In the genomic region with DNA sequence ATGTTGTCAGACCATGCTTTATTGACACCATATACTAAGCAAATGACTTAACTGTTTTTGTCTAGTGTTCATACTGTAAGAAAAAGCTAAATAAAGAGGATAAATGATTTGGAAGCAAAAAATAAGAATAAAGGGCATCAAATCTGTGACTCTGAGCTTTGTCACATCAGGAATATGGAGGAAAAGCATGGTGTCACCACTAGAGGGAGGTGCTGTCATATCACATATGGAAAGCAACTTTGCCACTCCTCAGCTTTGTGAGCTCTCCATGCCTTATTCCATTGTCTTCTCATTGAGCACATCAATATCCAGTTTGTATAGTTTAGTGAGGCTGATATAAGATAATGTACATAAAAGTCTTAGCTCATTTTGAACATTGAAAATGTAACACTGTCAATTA, we compare ENCODE assay signal across 1 cellular context.
TF ChIP-seq lines count a peak whose summit lies in the region.

No MANE protein-coding gene starts in this region.

TF ChIP-seq in SK-N-SH treated with all-trans-retinoic acid at 6 μM for 48 hours, 23 proteins besides CTCF, POLR2A, EP300 and RAD21 (continued from another document):
- TF ChIP-seq, protein P1, sequence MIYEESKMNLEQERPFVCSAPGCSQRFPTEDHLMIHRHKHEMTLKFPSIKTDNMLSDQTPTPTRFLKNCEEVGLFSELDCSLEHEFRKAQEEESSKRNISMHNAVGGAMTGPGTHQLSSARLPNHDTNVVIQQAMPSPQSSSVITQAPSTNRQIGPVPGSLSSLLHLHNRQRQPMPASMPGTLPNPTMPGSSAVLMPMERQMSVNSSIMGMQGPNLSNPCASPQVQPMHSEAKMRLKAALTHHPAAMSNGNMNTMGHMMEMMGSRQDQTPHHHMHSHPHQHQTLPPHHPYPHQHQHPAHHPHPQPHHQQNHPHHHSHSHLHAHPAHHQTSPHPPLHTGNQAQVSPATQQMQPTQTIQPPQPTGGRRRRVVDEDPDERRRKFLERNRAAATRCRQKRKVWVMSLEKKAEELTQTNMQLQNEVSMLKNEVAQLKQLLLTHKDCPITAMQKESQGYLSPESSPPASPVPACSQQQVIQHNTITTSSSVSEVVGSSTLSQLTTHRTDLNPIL (CRISPR knock-in tag; IDR thresholded peaks at IDR 0.05; ENCODE audit: low read depth): no peak
- TF ChIP-seq, protein P2, sequence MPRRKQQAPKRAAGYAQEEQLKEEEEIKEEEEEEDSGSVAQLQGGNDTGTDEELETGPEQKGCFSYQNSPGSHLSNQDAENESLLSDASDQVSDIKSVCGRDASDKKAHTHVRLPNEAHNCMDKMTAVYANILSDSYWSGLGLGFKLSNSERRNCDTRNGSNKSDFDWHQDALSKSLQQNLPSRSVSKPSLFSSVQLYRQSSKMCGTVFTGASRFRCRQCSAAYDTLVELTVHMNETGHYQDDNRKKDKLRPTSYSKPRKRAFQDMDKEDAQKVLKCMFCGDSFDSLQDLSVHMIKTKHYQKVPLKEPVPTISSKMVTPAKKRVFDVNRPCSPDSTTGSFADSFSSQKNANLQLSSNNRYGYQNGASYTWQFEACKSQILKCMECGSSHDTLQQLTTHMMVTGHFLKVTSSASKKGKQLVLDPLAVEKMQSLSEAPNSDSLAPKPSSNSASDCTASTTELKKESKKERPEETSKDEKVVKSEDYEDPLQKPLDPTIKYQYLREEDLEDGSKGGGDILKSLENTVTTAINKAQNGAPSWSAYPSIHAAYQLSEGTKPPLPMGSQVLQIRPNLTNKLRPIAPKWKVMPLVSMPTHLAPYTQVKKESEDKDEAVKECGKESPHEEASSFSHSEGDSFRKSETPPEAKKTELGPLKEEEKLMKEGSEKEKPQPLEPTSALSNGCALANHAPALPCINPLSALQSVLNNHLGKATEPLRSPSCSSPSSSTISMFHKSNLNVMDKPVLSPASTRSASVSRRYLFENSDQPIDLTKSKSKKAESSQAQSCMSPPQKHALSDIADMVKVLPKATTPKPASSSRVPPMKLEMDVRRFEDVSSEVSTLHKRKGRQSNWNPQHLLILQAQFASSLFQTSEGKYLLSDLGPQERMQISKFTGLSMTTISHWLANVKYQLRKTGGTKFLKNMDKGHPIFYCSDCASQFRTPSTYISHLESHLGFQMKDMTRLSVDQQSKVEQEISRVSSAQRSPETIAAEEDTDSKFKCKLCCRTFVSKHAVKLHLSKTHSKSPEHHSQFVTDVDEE (CRISPR knock-in tag; IDR thresholded peaks at IDR 0.05): no peak
- TF ChIP-seq ZFP3 (CRISPR knock-in tag; IDR thresholded peaks at IDR 0.05): no peak
- TF ChIP-seq CSDC2 (CRISPR knock-in tag; IDR thresholded peaks at IDR 0.05): no peak
- no peak for TF ChIP-seq ZNF8 (CRISPR knock-in tag; IDR thresholded peaks at IDR 0.05)
- TF ChIP-seq SNAI2 (CRISPR knock-in tag; IDR thresholded peaks at IDR 0.05): no peak
- no peak for TF ChIP-seq ZC3H10 (CRISPR knock-in tag; IDR thresholded peaks at IDR 0.05)
- no peak for TF ChIP-seq ESRRG (CRISPR knock-in tag; IDR thresholded peaks at IDR 0.05)
- TF ChIP-seq PPARA (CRISPR knock-in tag; IDR thresholded peaks at IDR 0.05; ENCODE audit: borderline replicate concordance): no peak
TF ChIP-seq in SK-N-SH treated with all-trans-retinoic acid at 6 μM for 48 hours: peak in this region for 0.
